12 cellular contexts compared by ENCODE assay signal in genomic region chr13:43058836-43059235, GRCh38. TPM values are rescaled to one million over a fixed set of nuclear protein-coding genes. Genes with fewer than 3 reads are reported as not detected.
DNase-seq lines count a peak whose midpoint lies in the region; ATAC-seq, FAIRE-seq and TF ChIP-seq lines count a peak whose summit lies in the region.
"Had no signal": no experiment of that assay in that cellular context is flagged by ENCODE, and none has a peak within 500 bp of the region (broad histone marks: within the 10 kb centered on the region; RNA-seq: fewer than 3 reads in every experiment).

No MANE protein-coding gene starts in this region.

- no peaks in the 10 kb centered on the region for H4K20me1 ChIP-seq in HepG2 (ENCODE audit: insufficient read depth, low read length)

- no peak overlapping the region for H2AFZ ChIP-seq in HepG2 (ENCODE audit: low read length)

- intact Hi-C loops in heart right ventricle (cut with DNase I) = no loop called here
- intact Hi-C loops in cardiac septum (cut with DNase I) = no loop called here
- intact Hi-C loops in HepG2 (cut with micrococcal nuclease; ENCODE audit: unreplicated experiment) = loop anchor here (5.0 kb wide), 1 partner anchor 52 kb away; no protein-coding TSS in a partner anchor
- intact Hi-C loops in esophagus squamous epithelium (cut with DNase I) = no loop called here

- H3K36me3 ChIP-seq in heart right ventricle (no peaks in the 10 kb centered on the region), HepG2 (replicated peaks in 1 of 2; ENCODE audit: control insufficient read depth in 1 of 2, insufficient read depth in 2 of 2, low read length in 2 of 2) (no peaks in the 10 kb centered on the region), esophagus squamous epithelium (peaks cover 0 to 8% (median 0%) of the 10 kb centered on the region in 3 donors)
- H3K36me3 ChIP-seq: thoracic aorta had no signal

- no peak for DNase-seq in heart right ventricle
- no peak for DNase-seq in cardiac septum (ENCODE audit: low spot score)
- DNase-seq in amniotic epithelial cell (ENCODE audit: low read depth) = peak; percentile 64
- no peak for DNase-seq in HepG2 (ENCODE audit: low spot score)
- no peak for DNase-seq in type B pancreatic cell (ENCODE audit: extremely low spot score, unreplicated experiment)
- DNase-seq in esophagus squamous epithelium (lab: John Stamatoyannopoulos, UW) = no peak
- DNase-seq: AML-193, aorta had no signal

- peaks cover 0 to 10% (median 0%) of the 10 kb centered on the region in 11 donors for H3K9me3 ChIP-seq in heart right ventricle
- H3K9me3 ChIP-seq in HepG2 (ENCODE audit: low read length) = no peaks in the 10 kb centered on the region
- no peaks in the 10 kb centered on the region for H3K9me3 ChIP-seq in esophagus squamous epithelium
- H3K9me3 ChIP-seq: thoracic aorta had no signal

- H3K4me1 ChIP-seq in heart right ventricle = peaks cover 6 to 55% (median 47%) of the 10 kb centered on the region in 9 donors
- peaks cover 60% of the 10 kb centered on the region for H3K4me1 ChIP-seq in HepG2 (ENCODE audit: insufficient read depth, low read length)
- H3K4me1 ChIP-seq in esophagus squamous epithelium = peaks cover 19 to 55% (median 29%) of the 10 kb centered on the region in 3 donors

- CTCF ChIA-PET in HepG2 (lab: Yijun Ruan, JAX; ENCODE audit: low intra/inter-chr PET ratio, low total read pairs) = no interaction called here

- peak overlapping the region; percentile 71 for H3K4me3 Mint-ChIP-seq in type B pancreatic cell

- H3K27me3 Mint-ChIP-seq in type B pancreatic cell = no peaks in the 10 kb centered on the region

- 52 to 53% methylated on average over 6 of the region's 6 CpGs for WGBS in heart right ventricle, 2 donors
- WGBS in HepG2 (ENCODE audit: low lambda C conversion rate) = 99% methylated on average over 6 of the region's 6 CpGs
- 77 to 92% methylated on average over 6 of the region's 6 CpGs for WGBS in esophagus squamous epithelium, 2 donors

- H3K9ac ChIP-seq in HepG2 (ENCODE audit: insufficient read depth, low read depth, low read length) = peak overlapping the region; percentile 59

- peaks cover 23% of the 10 kb centered on the region for H3K9me3 Mint-ChIP-seq in type B pancreatic cell

- TF ChIP-seq RAD21 in HepG2 (CRISPR knock-in tag; IDR thresholded peaks at IDR 0.05) = no peak

- peaks cover 51% of the 10 kb centered on the region for H3K36me3 Mint-ChIP-seq in type B pancreatic cell

- in situ Hi-C loops in HepG2 (cut with HindIII; ENCODE audit: extremely low pct_ligation_motif_present, low pct_unique_long_range_greater_than_20kb) = no loop called here

- BruUV-seq in HepG2 (replicated peaks; lab: Mats Ljungman, UMichigan) = no TSS peak

- H3K79me2 ChIP-seq in HepG2 (ENCODE audit: insufficient read depth, low read length) = peaks cover 56% of the 10 kb centered on the region

- H3K4me1 Mint-ChIP-seq in type B pancreatic cell (ENCODE audit: unreplicated experiment) = peaks cover 48% of the 10 kb centered on the region

- H3K27ac ChIP-seq in heart right ventricle (peak overlapping the region in 9 of 10 donors; percentile 52 to 79 (median 63)), HepG2 (ENCODE audit: extremely low read length, insufficient read depth, low read length) (peak overlapping the region; percentile 71), esophagus squamous epithelium (peak overlapping the region in 2 of 4 donors; percentile 47 to 71)

- no peaks in the 10 kb centered on the region for H3K27me3 ChIP-seq in heart right ventricle
- H3K27me3 ChIP-seq in HepG2 (ENCODE audit: control insufficient read depth in 1 of 2, insufficient read depth in 2 of 2, low read length in 2 of 2) = no peaks in the 10 kb centered on the region
- H3K27me3 ChIP-seq in esophagus squamous epithelium = no peaks in the 10 kb centered on the region

- H3K4me3 ChIP-seq in heart right ventricle = peak overlapping the region in 2 of 10 donors; percentile 2 to 5
- no peak overlapping the region for H3K4me3 ChIP-seq in HepG2 (replicated peaks in 1 of 3; ENCODE audit: insufficient read depth in 1 of 3, low read depth in 2 of 3, low read length in 3 of 3)
- H3K4me3 ChIP-seq in esophagus squamous epithelium = no peak overlapping the region
- H3K4me3 ChIP-seq: thoracic aorta had no signal

- peak overlapping the region; percentile 67; the same call in 1 of the 2 replicates for H3K4me2 ChIP-seq in HepG2 (ENCODE audit: low read depth, low read length)

- TF ChIP-seq CTCF in heart right ventricle (IDR thresholded peaks at IDR 0.05) (no peak), HepG2 (CRISPR knock-in tag; IDR thresholded peaks at IDR 0.05) (no peak), type B pancreatic cell (conservative IDR thresholded peaks at IDR 0.05) (no peak), esophagus squamous epithelium (IDR thresholded peaks at IDR 0.05) (no peak)

- TF ChIP-seq EP300 in HepG2 (IDR thresholded peaks at IDR 0.05; ENCODE audit: low read depth in 2 of 2, low read length in 2 of 2) (no peak), HepG2 (CRISPR knock-in tag; IDR thresholded peaks at IDR 0.05; ENCODE audit: borderline replicate concordance) (no peak)

- POLR2A ChIA-PET in HepG2 (lab: Yijun Ruan, JAX) = interaction anchor here (0.9 to 2.6 kb wide), 3 partner anchors 12 to 36 kb away, joined by 4 to 7 read pairs (median 4); partner anchors contain the start of gene DNAJC15

- no peak for FAIRE-seq in HepG2 (lab: Jason Lieb, UNC)
- FAIRE-seq: G401.6 had no signal

- H3K27ac Mint-ChIP-seq in type B pancreatic cell = peak overlapping the region; percentile 89

- ATAC-seq in heart right ventricle (peak in 1 of 8 donors; percentile 8), HepG2 (no peak), GM18517 (IDR thresholded peaks at IDR 0.05; ENCODE audit: unreplicated experiment) (no peak), HG03565 (IDR thresholded peaks at IDR 0.05; ENCODE audit: unreplicated experiment) (no peak)

- TF ChIP-seq POLR2A in HepG2 (IDR thresholded peaks at IDR 0.05; ENCODE audit: insufficient read depth in 1 of 2, low read depth in 2 of 2, low read length in 2 of 2) (no peak), esophagus squamous epithelium (IDR thresholded peaks at IDR 0.05) (no peak)

TF ChIP-seq in HepG2, 621 proteins besides CTCF, POLR2A, EP300 and RAD21:
- TF ChIP-seq GMEB2 (CRISPR knock-in tag; IDR thresholded peaks at IDR 0.05; ENCODE audit: low read depth) = no peak
- no peak for TF ChIP-seq GABPA (IDR thresholded peaks at IDR 0.05; ENCODE audit: low read depth, low read length)
- TF ChIP-seq GABPA (CRISPR knock-in tag; IDR thresholded peaks at IDR 0.05; ENCODE audit: low read depth) = 0 out of 2 replicates have a peak, but pooled peaks have one; percentile 4

RNA-seq across cellular contexts. Expression of gene DNAJC15, which starts 35.5 kb away (rescaled TPM):
- 10 to 100 TPM; 16.7 to 32.1 (median 28.1) TPM for total RNA-seq in heart right ventricle
- polyA plus RNA-seq in heart right ventricle = 10 to 100 TPM; 14.4 to 36.7 TPM
- 20.7 TPM for total RNA-seq in cardiac septum
- total RNA-seq in HepG2 (2016; rRNA removed; fragmentation: Illumina TruSeq; extraction: Trizol) = 21.5 and 23.0 TPM in 2 replicates
- 12.1 and 13.1 TPM in 2 replicates for total RNA-seq in HepG2 (2016; cell fraction: cytosol; rRNA removed; fragmentation: Illumina TruSeq; extraction: Trizol; ENCODE audit: low read depth)
- total RNA-seq in HepG2 (2016; cell fraction: insoluble cytoplasmic fraction; rRNA removed; fragmentation: Illumina TruSeq; extraction: Trizol) = 19.6 and 23.8 TPM in 2 replicates
- total RNA-seq in HepG2 (2016; cell fraction: membrane; rRNA removed; fragmentation: Illumina TruSeq; extraction: Trizol) = 10.2 and 13.9 TPM in 2 replicates
- total RNA-seq in HepG2 (2016; cell fraction: nucleus; rRNA removed; fragmentation: Illumina TruSeq; extraction: Trizol) = 16.2 and 16.9 TPM in 2 replicates
- polyA plus RNA-seq in HepG2 (2011; rRNA removed) = 27.2 and 31.9 TPM in 2 replicates
- polyA plus RNA-seq in HepG2 (2011; cell fraction: cytosol; rRNA removed) = 23.4 and 24.2 TPM in 2 replicates
- 6.0 and 7.0 TPM in 2 replicates for polyA plus RNA-seq in HepG2 (2011; cell fraction: nucleus; rRNA removed)
- polyA plus RNA-seq in HepG2 (2012) = 12.1 and 12.9 TPM in 2 replicates
- 15.4 and 21.7 TPM in 2 replicates for polyA plus RNA-seq in HepG2 (2016; cell fraction: cytosol; fragmentation: Illumina TruSeq; extraction: Trizol; ENCODE audit: low read depth)
- polyA plus RNA-seq in HepG2 (2016; cell fraction: insoluble cytoplasmic fraction; fragmentation: Illumina TruSeq; extraction: Trizol; ENCODE audit: low read depth) = 20.3 TPM in 2 replicates
- polyA plus RNA-seq in HepG2 (2016; cell fraction: membrane; fragmentation: Illumina TruSeq; extraction: Trizol; ENCODE audit: low read depth) = 9.1 and 11.0 TPM in 2 replicates
- 22.8 and 24.6 TPM in 2 replicates for polyA plus RNA-seq in HepG2 (2016; cell fraction: nucleus; fragmentation: Illumina TruSeq; extraction: Trizol; ENCODE audit: insufficient read depth, low read depth)
- 6.5 and 21.0 TPM in 2 replicates for polyA minus RNA-seq in HepG2 (2011; rRNA and poly(A)+ RNA removed; ENCODE audit: low replicate concordance)
- polyA minus RNA-seq in HepG2 (2011; cell fraction: cytosol; rRNA and poly(A)+ RNA removed) = 12.3 and 14.1 TPM in 2 replicates
- 17.4 and 18.0 TPM in 2 replicates for polyA minus RNA-seq in HepG2 (2011; cell fraction: nucleus; rRNA and poly(A)+ RNA removed)
- total RNA-seq in type B pancreatic cell (ENCODE audit: low replicate concordance) = 19.7 and 23.8 TPM in 2 replicates
- 10 to 100 TPM in 2 of 4 donors, 1 to 10 TPM in 2; 2.9 to 15.0 (median 9.0) TPM for total RNA-seq in esophagus squamous epithelium
